In the genomic region with DNA sequence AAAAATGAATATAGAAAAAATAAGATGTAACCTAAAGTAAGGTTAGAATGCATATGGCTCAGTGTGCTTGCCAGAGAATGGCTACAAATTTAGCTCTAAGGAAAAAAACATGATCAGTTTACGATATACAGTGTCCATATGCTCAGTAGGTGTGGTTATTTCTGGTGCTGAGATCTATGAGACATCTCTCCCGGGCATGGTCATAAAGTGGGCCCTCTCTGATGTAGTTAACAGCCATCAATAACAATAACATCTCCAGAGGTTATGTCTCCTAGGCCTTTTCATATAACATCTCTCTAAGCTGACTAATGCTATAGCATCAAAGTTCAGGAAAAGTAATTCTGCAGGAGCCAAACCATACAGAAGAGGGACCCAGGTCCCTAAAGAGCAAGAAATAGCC, we compare ENCODE assay signal across 22 cellular contexts. TPM values are rescaled to one million over a fixed set of nuclear protein-coding genes. Genes with fewer than 3 reads are reported as not detected.
DNase-seq lines count a peak whose midpoint lies in the region; ATAC-seq and TF ChIP-seq lines count a peak whose summit lies in the region.
"Had no signal": no experiment of that assay in that cellular context is flagged by ENCODE, and none has a peak within 500 bp of the region (broad histone marks: within the 10 kb centered on the region; RNA-seq: fewer than 3 reads in every experiment).

No MANE protein-coding gene starts in this region.

- DNase-seq in NCI-H2171 treated with DMSO at 0.1 percent for 48 hours (lab: John Stamatoyannopoulos, UW) = peak; percentile 34
- DNase-seq in NCI-H2171 (lab: John Stamatoyannopoulos, UW) = no peak
- no peak for DNase-seq in left colon
- peak; percentile 8 for DNase-seq in transverse colon
- DNase-seq: 8988T; ACHN; BE2C; C1 segment of cervical spinal cord; CD4-positive, alpha-beta memory T cell; CD4-positive, CD25-positive, alpha-beta regulatory T cell; CD8-positive, alpha-beta memory T cell; COR-L47; DMS153; DMS53; DMS79; DND-41; EL; GDM1 had no signal

- no peak overlapping the region for H3K27ac ChIP-seq in transverse colon
- H3K27ac ChIP-seq: BLaER1 had no signal

- TF ChIP-seq POLR2A in transverse colon (IDR thresholded peaks at IDR 0.05) = no peak

- H3K36me3 ChIP-seq in transverse colon = no peaks in the 10 kb centered on the region
- H3K36me3 ChIP-seq: BE2C, BLaER1 had no signal

- H3K9me3 ChIP-seq in transverse colon = no peaks in the 10 kb centered on the region
- H3K9me3 ChIP-seq: BE2C, BLaER1 had no signal

- H3K4me1 ChIP-seq in transverse colon = peaks cover 0 to 8% (median 0%) of the 10 kb centered on the region in 4 donors
- H3K4me1 ChIP-seq: BE2C, BLaER1 had no signal

- in situ Hi-C loops in transverse colon (cut with MboI; ENCODE audit: low pct_ligation_motif_present in 1 of 4, low pct_unique_long_range_greater_than_20kb in 1 of 4, low sequenced_read_pairs in 3 of 4) = no loop called here

- H3K27me3 ChIP-seq in transverse colon = no peaks in the 10 kb centered on the region
- H3K27me3 ChIP-seq: BE2C, BLaER1 had no signal

- peak; percentile 76 for ATAC-seq in left colon
- ATAC-seq in SK-N-SH treated with all-trans-retinoic acid at 6 μM for 48 hours = no peak
- no peak for ATAC-seq in GM18867 (IDR thresholded peaks at IDR 0.05; ENCODE audit: unreplicated experiment)
- ATAC-seq: GM12878 had no signal

- no peak for TF ChIP-seq CTCF in transverse colon (IDR thresholded peaks at IDR 0.05)

- intact Hi-C loops in left colon (cut with DNase I, micrococcal nuclease) (no loop called here), transverse colon (cut with DNase I; ENCODE audit: low total_unique reads) (no loop called here)

- no peak for TF ChIP-seq EP300 in transverse colon (IDR thresholded peaks at IDR 0.05; ENCODE audit: low read depth)

- 49 to 56% methylated on average over 2 of the region's 2 CpGs for WGBS in transverse colon (ENCODE audit: low coverage in 1 of 2), 2 donors

- no peak overlapping the region for H3K4me3 ChIP-seq in transverse colon
- H3K4me3 ChIP-seq: BLaER1, GM12878 had no signal

TF ChIP-seq in SK-N-SH treated with all-trans-retinoic acid at 6 μM for 48 hours, 23 proteins besides CTCF, POLR2A, EP300 and RAD21:
- TF ChIP-seq, protein P1, sequence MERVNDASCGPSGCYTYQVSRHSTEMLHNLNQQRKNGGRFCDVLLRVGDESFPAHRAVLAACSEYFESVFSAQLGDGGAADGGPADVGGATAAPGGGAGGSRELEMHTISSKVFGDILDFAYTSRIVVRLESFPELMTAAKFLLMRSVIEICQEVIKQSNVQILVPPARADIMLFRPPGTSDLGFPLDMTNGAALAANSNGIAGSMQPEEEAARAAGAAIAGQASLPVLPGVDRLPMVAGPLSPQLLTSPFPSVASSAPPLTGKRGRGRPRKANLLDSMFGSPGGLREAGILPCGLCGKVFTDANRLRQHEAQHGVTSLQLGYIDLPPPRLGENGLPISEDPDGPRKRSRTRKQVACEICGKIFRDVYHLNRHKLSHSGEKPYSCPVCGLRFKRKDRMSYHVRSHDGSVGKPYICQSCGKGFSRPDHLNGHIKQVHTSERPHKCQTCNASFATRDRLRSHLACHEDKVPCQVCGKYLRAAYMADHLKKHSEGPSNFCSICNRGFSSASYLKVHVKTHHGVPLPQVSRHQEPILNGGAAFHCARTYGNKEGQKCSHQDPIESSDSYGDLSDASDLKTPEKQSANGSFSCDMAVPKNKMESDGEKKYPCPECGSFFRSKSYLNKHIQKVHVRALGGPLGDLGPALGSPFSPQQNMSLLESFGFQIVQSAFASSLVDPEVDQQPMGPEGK (CRISPR knock-in tag; IDR thresholded peaks at IDR 0.05; ENCODE audit: borderline replicate concordance) = no peak
- no peak for TF ChIP-seq RARB (CRISPR knock-in tag; IDR thresholded peaks at IDR 0.05)
- TF ChIP-seq, protein P2, sequence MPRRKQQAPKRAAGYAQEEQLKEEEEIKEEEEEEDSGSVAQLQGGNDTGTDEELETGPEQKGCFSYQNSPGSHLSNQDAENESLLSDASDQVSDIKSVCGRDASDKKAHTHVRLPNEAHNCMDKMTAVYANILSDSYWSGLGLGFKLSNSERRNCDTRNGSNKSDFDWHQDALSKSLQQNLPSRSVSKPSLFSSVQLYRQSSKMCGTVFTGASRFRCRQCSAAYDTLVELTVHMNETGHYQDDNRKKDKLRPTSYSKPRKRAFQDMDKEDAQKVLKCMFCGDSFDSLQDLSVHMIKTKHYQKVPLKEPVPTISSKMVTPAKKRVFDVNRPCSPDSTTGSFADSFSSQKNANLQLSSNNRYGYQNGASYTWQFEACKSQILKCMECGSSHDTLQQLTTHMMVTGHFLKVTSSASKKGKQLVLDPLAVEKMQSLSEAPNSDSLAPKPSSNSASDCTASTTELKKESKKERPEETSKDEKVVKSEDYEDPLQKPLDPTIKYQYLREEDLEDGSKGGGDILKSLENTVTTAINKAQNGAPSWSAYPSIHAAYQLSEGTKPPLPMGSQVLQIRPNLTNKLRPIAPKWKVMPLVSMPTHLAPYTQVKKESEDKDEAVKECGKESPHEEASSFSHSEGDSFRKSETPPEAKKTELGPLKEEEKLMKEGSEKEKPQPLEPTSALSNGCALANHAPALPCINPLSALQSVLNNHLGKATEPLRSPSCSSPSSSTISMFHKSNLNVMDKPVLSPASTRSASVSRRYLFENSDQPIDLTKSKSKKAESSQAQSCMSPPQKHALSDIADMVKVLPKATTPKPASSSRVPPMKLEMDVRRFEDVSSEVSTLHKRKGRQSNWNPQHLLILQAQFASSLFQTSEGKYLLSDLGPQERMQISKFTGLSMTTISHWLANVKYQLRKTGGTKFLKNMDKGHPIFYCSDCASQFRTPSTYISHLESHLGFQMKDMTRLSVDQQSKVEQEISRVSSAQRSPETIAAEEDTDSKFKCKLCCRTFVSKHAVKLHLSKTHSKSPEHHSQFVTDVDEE (CRISPR knock-in tag; IDR thresholded peaks at IDR 0.05) = no peak
- no peak for TF ChIP-seq CSRNP3 (CRISPR knock-in tag; IDR thresholded peaks at IDR 0.05)
- TF ChIP-seq ARNTL (CRISPR knock-in tag; IDR thresholded peaks at IDR 0.05; ENCODE audit: borderline replicate concordance, low read depth) = no peak
- no peak for TF ChIP-seq GLIS3 (CRISPR knock-in tag; IDR thresholded peaks at IDR 0.05)
- no peak for TF ChIP-seq ZNF565 (CRISPR knock-in tag; conservative IDR thresholded peaks at IDR 0.05; ENCODE audit: low read depth)
- no peak for TF ChIP-seq ZFP30 (CRISPR knock-in tag; IDR thresholded peaks at IDR 0.05)
- no peak for TF ChIP-seq BACH2 (CRISPR knock-in tag; IDR thresholded peaks at IDR 0.05; ENCODE audit: borderline replicate concordance)
- no peak for TF ChIP-seq ESRRG (CRISPR knock-in tag; IDR thresholded peaks at IDR 0.05)
- TF ChIP-seq, protein P3, sequence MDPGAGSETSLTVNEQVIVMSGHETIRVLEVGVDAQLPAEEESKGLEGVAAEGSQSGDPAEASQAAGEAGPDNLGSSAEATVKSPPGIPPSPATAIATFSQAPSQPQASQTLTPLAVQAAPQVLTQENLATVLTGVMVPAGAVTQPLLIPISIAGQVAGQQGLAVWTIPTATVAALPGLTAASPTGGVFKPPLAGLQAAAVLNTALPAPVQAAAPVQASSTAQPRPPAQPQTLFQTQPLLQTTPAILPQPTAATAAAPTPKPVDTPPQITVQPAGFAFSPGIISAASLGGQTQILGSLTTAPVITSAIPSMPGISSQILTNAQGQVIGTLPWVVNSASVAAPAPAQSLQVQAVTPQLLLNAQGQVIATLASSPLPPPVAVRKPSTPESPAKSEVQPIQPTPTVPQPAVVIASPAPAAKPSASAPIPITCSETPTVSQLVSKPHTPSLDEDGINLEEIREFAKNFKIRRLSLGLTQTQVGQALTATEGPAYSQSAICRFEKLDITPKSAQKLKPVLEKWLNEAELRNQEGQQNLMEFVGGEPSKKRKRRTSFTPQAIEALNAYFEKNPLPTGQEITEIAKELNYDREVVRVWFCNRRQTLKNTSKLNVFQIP (CRISPR knock-in tag; IDR thresholded peaks at IDR 0.05; ENCODE audit: borderline replicate concordance, low read depth) = no peak
- no peak for TF ChIP-seq TCF4 (CRISPR knock-in tag; IDR thresholded peaks at IDR 0.05; ENCODE audit: borderline replicate concordance)

RNA-seq across cellular contexts. Expression of gene UBE2E3, which starts 56.3 kb away (rescaled TPM):
- total RNA-seq in left colon = 10 to 100 TPM; 54.6 to 62.5 TPM
- 10 to 100 TPM; 20.2 to 69.9 (median 65.4) TPM for total RNA-seq in transverse colon

Comparison
In these comparisons a context has a peak if more than half of its experiments do, and no peak if none do; other contexts are left out.
1. DNase-seq: peak in NCI-H2171 treated with DMSO at 0.1 percent for 48 hours (single experiment) and transverse colon (single experiment); none in NCI-H2171 (single experiment) and left colon (0 of 2).